Comparison of ENCODE assay signal across 23 cellular contexts in the genomic region with DNA sequence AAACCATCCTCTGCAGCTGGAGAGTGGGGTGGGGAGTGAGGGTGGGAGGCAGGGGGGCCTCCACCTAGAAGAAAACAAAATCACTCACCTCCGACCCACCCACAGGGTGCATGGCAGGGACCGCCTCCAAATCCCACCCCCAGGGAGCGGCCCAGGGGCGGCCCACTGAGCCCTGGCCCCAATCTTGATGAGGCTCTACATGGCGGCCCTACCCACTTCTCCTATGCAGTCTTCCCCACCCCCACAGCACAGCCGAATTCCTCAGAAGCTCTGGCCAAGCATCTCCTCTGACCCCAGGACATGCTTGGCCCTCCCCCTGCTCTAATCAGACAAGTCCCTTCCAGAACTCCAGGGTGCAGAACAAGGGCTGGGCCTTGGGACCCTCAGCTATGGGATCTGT.
"Had no signal": no experiment of that assay in that cellular context is flagged by ENCODE, and none has a peak within 500 bp of the region (broad histone marks: within the 10 kb centered on the region; RNA-seq: fewer than 3 reads in every experiment).

No MANE protein-coding gene starts in this region.

- H3K27ac ChIP-seq: colonic mucosa, dorsolateral prefrontal cortex, heart left ventricle, ovary, spleen, thoracic aorta, upper lobe of right lung had no signal

- H3K27me3 Mint-ChIP-seq: activated CD4-positive, alpha-beta T cell treated with anti-CD3 and anti-CD28 coated beads for 36 hours; activated naive CD8-positive, alpha-beta T cell treated with anti-CD3 and anti-CD28 coated beads, Interleukin-2, amount 10 ng/mL, durations not matched to agents 7 days and 5 days; naive thymus-derived CD8-positive, alpha-beta T cell had no signal

- H3K4me3 Mint-ChIP-seq: activated CD4-positive, alpha-beta T cell treated with anti-CD3 and anti-CD28 coated beads for 36 hours; activated naive CD4-positive, alpha-beta T cell treated with anti-CD3 and anti-CD28 coated beads for 36 hours; activated naive CD8-positive, alpha-beta T cell treated with anti-CD3 and anti-CD28 coated beads, Interleukin-2, amount 10 ng/mL, durations not matched to agents 7 days and 5 days; activated T-cell treated with anti-CD3 and anti-CD28 coated beads, Interleukin-2, amount 50 U/mL, for 4 hours had no signal

- H3K36me3 ChIP-seq: colonic mucosa, ovary, prostate gland, thoracic aorta, upper lobe of right lung had no signal

- H3K27ac Mint-ChIP-seq: activated CD4-positive, alpha-beta T cell treated with anti-CD3 and anti-CD28 coated beads for 36 hours; activated naive CD4-positive, alpha-beta T cell treated with anti-CD3 and anti-CD28 coated beads for 36 hours; activated naive CD8-positive, alpha-beta T cell treated with anti-CD3 and anti-CD28 coated beads, Interleukin-2, amount 10 ng/mL, durations not matched to agents 7 days and 5 days had no signal

- H3K36me3 Mint-ChIP-seq: activated naive CD8-positive, alpha-beta T cell treated with anti-CD3 and anti-CD28 coated beads, Interleukin-2, amount 10 ng/mL, durations not matched to agents 7 days and 5 days had no signal

- FAIRE-seq: bronchial epithelial cell had no signal

- H3K4me1 ChIP-seq: colonic mucosa, heart left ventricle, spleen had no signal

- DNase-seq: activated CD4-positive, alpha-beta T cell treated with anti-CD3 and anti-CD28 coated beads for 36 hours; activated CD4-positive, alpha-beta T cell treated with anti-CD3 and anti-CD28 coated beads, Interleukin-2, amount 50 U/mL, for 4 hours; activated CD8-positive, alpha-beta memory T cell treated with anti-CD3 and anti-CD28 coated beads, Interleukin-2, amount 50 U/mL, for 48 hours; activated effector memory CD4-positive, alpha-beta T cell treated with Interleukin-2 at 50 U/mL for 16 hours; activated naive CD4-positive, alpha-beta T cell treated with anti-CD3 and anti-CD28 coated beads for 36 hours; activated naive CD8-positive, alpha-beta T cell treated with anti-CD3 and anti-CD28 coated beads, Interleukin-2, amount 10 ng/mL, durations not matched to agents 7 days and 5 days; activated T-cell treated with anti-CD3 and anti-CD28 coated beads, Interleukin-2, amount 50 U/mL, for 4 hours; amygdala; colonic mucosa; dorsolateral prefrontal cortex; heart left ventricle; islet precursor cell; left cardiac atrium; naive thymus-derived CD8-positive, alpha-beta T cell; ovary; spleen; stimulated activated CD4-positive, alpha-beta T cell treated with anti-CD3 and anti-CD28 coated beads, Interleukin-4, amount 100 ng/mL, for 1 hour; stimulated activated naive CD4-positive, alpha-beta T cell; T-helper 1 cell; upper lobe of right lung had no signal

- H3K4me3 ChIP-seq: colonic mucosa, dorsolateral prefrontal cortex, heart left ventricle, ovary, prostate gland, spleen, thoracic aorta, upper lobe of right lung had no signal

- ATAC-seq: activated CD4-positive, alpha-beta T cell treated with anti-CD3 and anti-CD28 coated beads for 36 hours; activated T-cell treated with anti-CD3 and anti-CD28 coated beads, Interleukin-2, amount 50 U/mL, for 4 hours; heart left ventricle; left cardiac atrium; naive thymus-derived CD8-positive, alpha-beta T cell; upper lobe of right lung had no signal

- H3K27me3 ChIP-seq: colonic mucosa, dorsolateral prefrontal cortex, heart left ventricle, ovary, spleen, upper lobe of right lung had no signal

- H3K9me3 ChIP-seq: colonic mucosa, heart left ventricle, ovary, prostate gland, spleen, thoracic aorta, upper lobe of right lung had no signal

- H3K9me3 Mint-ChIP-seq: activated naive CD4-positive, alpha-beta T cell treated with anti-CD3 and anti-CD28 coated beads for 36 hours; activated naive CD8-positive, alpha-beta T cell treated with anti-CD3 and anti-CD28 coated beads, Interleukin-2, amount 10 ng/mL, durations not matched to agents 7 days and 5 days; activated T-cell treated with anti-CD3 and anti-CD28 coated beads, Interleukin-2, amount 50 U/mL, for 4 hours; naive thymus-derived CD8-positive, alpha-beta T cell had no signal
